2 cellular contexts compared by ENCODE assay signal in genomic region chr6:47187883-47188587, GRCh38.
A peak's percentile ranks its signal among the peaks of the same experiment; 100 is the strongest.
TF ChIP-seq lines count a peak whose summit lies in the region.

No MANE protein-coding gene starts in this region.

TF ChIP-seq in IMR-90, 13 proteins besides CTCF, POLR2A, EP300 and RAD21:
- TF ChIP-seq FOS (IDR thresholded peaks at IDR 0.05; ENCODE audit: low read depth, low read length) (no peak), MAFK (IDR thresholded peaks at IDR 0.05; ENCODE audit: low read depth, low read length) (no peak), SMC3 (IDR thresholded peaks at IDR 0.05; ENCODE audit: low read depth, low read length) (no peak), CHD1 (IDR thresholded peaks at IDR 0.05; ENCODE audit: low read depth, low read length) (no peak), RCOR1 (IDR thresholded peaks at IDR 0.05; ENCODE audit: insufficient replicate concordance, low read length) (no peak), MXI1 (IDR thresholded peaks at IDR 0.05; ENCODE audit: borderline replicate concordance, low read depth, low read length) (no peak), CEBPB (IDR thresholded peaks at IDR 0.05; ENCODE audit: low read depth, low read length) (no peak), ELK1 (IDR thresholded peaks at IDR 0.05; ENCODE audit: borderline replicate concordance, low read depth, low read length) (no peak), RFX5 (IDR thresholded peaks at IDR 0.05; ENCODE audit: low read depth, low read length) (no peak), NFE2L2 (IDR thresholded peaks at IDR 0.05; ENCODE audit: low read depth, low read length) (no peak)

TF ChIP-seq in HepG2, 621 proteins besides CTCF, POLR2A, EP300 and RAD21 (continues in another document):
- no peak; the same call in 1 of the 2 replicates for TF ChIP-seq ZBTB21 (CRISPR knock-in tag; IDR thresholded peaks at IDR 0.05)
- no peak for TF ChIP-seq FOXK2 (IDR thresholded peaks at IDR 0.05)
- TF ChIP-seq MIER3 (CRISPR knock-in tag; IDR thresholded peaks at IDR 0.05; ENCODE audit: borderline replicate concordance) = 0 out of 2 replicates have a peak, but pooled peaks have one; percentile 40
- no peak for TF ChIP-seq ZNF546 (CRISPR knock-in tag; conservative IDR thresholded peaks at IDR 0.05)
- no peak for TF ChIP-seq ATF2 (CRISPR knock-in tag; IDR thresholded peaks at IDR 0.05)
- TF ChIP-seq, protein P1, sequence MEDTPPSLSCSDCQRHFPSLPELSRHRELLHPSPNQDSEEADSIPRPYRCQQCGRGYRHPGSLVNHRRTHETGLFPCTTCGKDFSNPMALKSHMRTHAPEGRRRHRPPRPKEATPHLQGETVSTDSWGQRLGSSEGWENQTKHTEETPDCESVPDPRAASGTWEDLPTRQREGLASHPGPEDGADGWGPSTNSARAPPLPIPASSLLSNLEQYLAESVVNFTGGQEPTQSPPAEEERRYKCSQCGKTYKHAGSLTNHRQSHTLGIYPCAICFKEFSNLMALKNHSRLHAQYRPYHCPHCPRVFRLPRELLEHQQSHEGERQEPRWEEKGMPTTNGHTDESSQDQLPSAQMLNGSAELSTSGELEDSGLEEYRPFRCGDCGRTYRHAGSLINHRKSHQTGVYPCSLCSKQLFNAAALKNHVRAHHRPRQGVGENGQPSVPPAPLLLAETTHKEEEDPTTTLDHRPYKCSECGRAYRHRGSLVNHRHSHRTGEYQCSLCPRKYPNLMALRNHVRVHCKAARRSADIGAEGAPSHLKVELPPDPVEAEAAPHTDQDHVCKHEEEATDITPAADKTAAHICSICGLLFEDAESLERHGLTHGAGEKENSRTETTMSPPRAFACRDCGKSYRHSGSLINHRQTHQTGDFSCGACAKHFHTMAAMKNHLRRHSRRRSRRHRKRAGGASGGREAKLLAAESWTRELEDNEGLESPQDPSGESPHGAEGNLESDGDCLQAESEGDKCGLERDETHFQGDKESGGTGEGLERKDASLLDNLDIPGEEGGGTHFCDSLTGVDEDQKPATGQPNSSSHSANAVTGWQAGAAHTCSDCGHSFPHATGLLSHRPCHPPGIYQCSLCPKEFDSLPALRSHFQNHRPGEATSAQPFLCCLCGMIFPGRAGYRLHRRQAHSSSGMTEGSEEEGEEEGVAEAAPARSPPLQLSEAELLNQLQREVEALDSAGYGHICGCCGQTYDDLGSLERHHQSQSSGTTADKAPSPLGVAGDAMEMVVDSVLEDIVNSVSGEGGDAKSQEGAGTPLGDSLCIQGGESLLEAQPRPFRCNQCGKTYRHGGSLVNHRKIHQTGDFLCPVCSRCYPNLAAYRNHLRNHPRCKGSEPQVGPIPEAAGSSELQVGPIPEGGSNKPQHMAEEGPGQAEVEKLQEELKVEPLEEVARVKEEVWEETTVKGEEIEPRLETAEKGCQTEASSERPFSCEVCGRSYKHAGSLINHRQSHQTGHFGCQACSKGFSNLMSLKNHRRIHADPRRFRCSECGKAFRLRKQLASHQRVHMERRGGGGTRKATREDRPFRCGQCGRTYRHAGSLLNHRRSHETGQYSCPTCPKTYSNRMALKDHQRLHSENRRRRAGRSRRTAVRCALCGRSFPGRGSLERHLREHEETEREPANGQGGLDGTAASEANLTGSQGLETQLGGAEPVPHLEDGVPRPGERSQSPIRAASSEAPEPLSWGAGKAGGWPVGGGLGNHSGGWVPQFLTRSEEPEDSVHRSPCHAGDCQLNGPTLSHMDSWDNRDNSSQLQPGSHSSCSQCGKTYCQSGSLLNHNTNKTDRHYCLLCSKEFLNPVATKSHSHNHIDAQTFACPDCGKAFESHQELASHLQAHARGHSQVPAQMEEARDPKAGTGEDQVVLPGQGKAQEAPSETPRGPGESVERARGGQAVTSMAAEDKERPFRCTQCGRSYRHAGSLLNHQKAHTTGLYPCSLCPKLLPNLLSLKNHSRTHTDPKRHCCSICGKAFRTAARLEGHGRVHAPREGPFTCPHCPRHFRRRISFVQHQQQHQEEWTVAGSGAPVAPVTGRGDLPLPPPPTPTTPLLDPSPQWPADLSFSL (CRISPR knock-in tag; IDR thresholded peaks at IDR 0.05) = no peak
- no peak for TF ChIP-seq ZNF883 (CRISPR knock-in tag; IDR thresholded peaks at IDR 0.05; ENCODE audit: not compliant biosample characterization)
- no peak for TF ChIP-seq MIXL1 (CRISPR knock-in tag; IDR thresholded peaks at IDR 0.05)
- TF ChIP-seq ELF1 (CRISPR knock-in tag; IDR thresholded peaks at IDR 0.05) = no peak
- no peak for TF ChIP-seq ZNF589 (CRISPR knock-in tag; conservative IDR thresholded peaks at IDR 0.05)
- TF ChIP-seq SOX5 (CRISPR knock-in tag; IDR thresholded peaks at IDR 0.05; ENCODE audit: borderline replicate concordance) = peak; percentile 66
- no peak for TF ChIP-seq CENPX (CRISPR knock-in tag; IDR thresholded peaks at IDR 0.05)
- no peak for TF ChIP-seq RNF2 (conservative IDR thresholded peaks at IDR 0.05; ENCODE audit: low read depth)
- no peak for TF ChIP-seq MXD1 (CRISPR knock-in tag; IDR thresholded peaks at IDR 0.05)
- TF ChIP-seq ZNF256 (CRISPR knock-in tag; conservative IDR thresholded peaks at IDR 0.05) = no peak
- no peak for TF ChIP-seq FOXP1 (IDR thresholded peaks at IDR 0.05)
- peak; percentile 30; the same call in 1 of the 2 replicates for TF ChIP-seq FOXP1 (CRISPR knock-in tag; IDR thresholded peaks at IDR 0.05)
- no peak for TF ChIP-seq HOXD1 (CRISPR knock-in tag; IDR thresholded peaks at IDR 0.05)
- TF ChIP-seq TGIF2 (CRISPR knock-in tag; IDR thresholded peaks at IDR 0.05) = 0 out of 2 replicates have a peak, but pooled peaks have one; percentile 38
- no peak for TF ChIP-seq ZKSCAN8 (CRISPR knock-in tag; IDR thresholded peaks at IDR 0.05; ENCODE audit: borderline replicate concordance)
- TF ChIP-seq MYPOP (CRISPR knock-in tag; IDR thresholded peaks at IDR 0.05) = 0 out of 2 replicates have a peak, but pooled peaks have one; percentile 44
- TF ChIP-seq ATF4 (CRISPR knock-in tag; IDR thresholded peaks at IDR 0.05) = no peak
- no peak for TF ChIP-seq PCBP1 (IDR thresholded peaks at IDR 0.05; ENCODE audit: borderline replicate concordance, low read depth, low read length)
- TF ChIP-seq TAF15 (IDR thresholded peaks at IDR 0.05; ENCODE audit: low read depth, low read length, poor library complexity, severe bottlenecking) = no peak
- TF ChIP-seq JUNB (CRISPR knock-in tag; IDR thresholded peaks at IDR 0.05; ENCODE audit: borderline replicate concordance) = no peak
- TF ChIP-seq, protein P2, sequence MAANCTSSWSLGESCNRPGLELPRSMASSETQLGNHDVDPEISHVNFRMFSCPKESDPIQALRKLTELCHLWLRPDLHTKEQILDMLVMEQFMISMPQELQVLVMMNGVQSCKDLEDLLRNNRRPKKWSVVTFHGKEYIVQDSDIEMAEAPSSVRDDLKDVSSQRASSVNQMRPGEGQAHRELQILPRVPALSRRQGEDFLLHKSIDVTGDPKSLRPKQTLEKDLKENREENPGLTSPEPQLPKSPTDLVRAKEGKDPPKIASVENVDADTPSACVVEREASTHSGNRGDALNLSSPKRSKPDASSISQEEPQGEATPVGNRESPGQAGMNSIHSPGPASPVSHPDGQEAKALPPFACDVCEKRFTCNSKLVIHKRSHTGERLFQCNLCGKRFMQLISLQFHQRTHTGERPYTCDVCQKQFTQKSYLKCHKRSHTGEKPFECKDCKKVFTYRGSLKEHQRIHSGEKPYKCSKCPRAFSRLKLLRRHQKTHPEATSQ (CRISPR knock-in tag; IDR thresholded peaks at IDR 0.05; ENCODE audit: borderline replicate concordance) = no peak
- TF ChIP-seq RXRB (CRISPR knock-in tag; IDR thresholded peaks at IDR 0.05; ENCODE audit: borderline replicate concordance) = peak; percentile 52; the same call in 1 of the 2 replicates
- no peak for TF ChIP-seq KLF12 (CRISPR knock-in tag; IDR thresholded peaks at IDR 0.05; ENCODE audit: borderline replicate concordance)
- no peak for TF ChIP-seq ZNF101 (CRISPR knock-in tag; IDR thresholded peaks at IDR 0.05; ENCODE audit: borderline replicate concordance, low read depth)
- TF ChIP-seq ZNF549 (CRISPR knock-in tag; IDR thresholded peaks at IDR 0.05) = no peak
- no peak for TF ChIP-seq NR3C1 (CRISPR knock-in tag; IDR thresholded peaks at IDR 0.05)
- no peak for TF ChIP-seq ZNF713 (CRISPR knock-in tag; IDR thresholded peaks at IDR 0.05)
- no peak for TF ChIP-seq ZNF615 (CRISPR knock-in tag; IDR thresholded peaks at IDR 0.05; ENCODE audit: borderline replicate concordance)
- TF ChIP-seq, protein P3, sequence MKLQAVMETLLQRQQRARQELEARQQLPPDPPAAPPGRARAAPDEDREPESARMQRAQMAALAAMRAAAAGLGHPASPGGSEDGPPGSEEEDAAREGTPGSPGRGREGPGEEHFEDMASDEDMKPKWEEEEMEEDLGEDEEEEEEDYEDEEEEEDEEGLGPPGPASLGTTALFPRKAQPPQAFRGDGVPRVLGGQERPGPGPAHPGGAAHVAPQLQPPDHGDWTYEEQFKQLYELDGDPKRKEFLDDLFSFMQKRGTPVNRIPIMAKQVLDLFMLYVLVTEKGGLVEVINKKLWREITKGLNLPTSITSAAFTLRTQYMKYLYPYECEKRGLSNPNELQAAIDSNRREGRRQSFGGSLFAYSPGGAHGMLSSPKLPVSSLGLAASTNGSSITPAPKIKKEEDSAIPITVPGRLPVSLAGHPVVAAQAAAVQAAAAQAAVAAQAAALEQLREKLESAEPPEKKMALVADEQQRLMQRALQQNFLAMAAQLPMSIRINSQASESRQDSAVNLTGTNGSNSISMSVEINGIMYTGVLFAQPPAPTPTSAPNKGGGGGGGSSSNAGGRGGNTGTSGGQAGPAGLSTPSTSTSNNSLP (IDR thresholded peaks at IDR 0.05; ENCODE audit: low read depth, low read length) = peak; percentile 42; the same call in 1 of the 2 replicates
- TF ChIP-seq ZNF644 (CRISPR knock-in tag; IDR thresholded peaks at IDR 0.05; ENCODE audit: low read depth) = 0 out of 2 replicates have a peak, but pooled peaks have one; percentile 10
- TF ChIP-seq FOXA3 (CRISPR knock-in tag; IDR thresholded peaks at IDR 0.05) = peak; percentile 66
- TF ChIP-seq ZBTB4 (CRISPR knock-in tag; IDR thresholded peaks at IDR 0.05; ENCODE audit: borderline replicate concordance) = no peak
- TF ChIP-seq FOXA1 (IDR thresholded peaks at IDR 0.05) = no peak
- TF ChIP-seq FOXA1 (CRISPR knock-in tag; IDR thresholded peaks at IDR 0.05) = peak; percentile 68
